8 cellular contexts compared by ENCODE assay signal in the genomic region with DNA sequence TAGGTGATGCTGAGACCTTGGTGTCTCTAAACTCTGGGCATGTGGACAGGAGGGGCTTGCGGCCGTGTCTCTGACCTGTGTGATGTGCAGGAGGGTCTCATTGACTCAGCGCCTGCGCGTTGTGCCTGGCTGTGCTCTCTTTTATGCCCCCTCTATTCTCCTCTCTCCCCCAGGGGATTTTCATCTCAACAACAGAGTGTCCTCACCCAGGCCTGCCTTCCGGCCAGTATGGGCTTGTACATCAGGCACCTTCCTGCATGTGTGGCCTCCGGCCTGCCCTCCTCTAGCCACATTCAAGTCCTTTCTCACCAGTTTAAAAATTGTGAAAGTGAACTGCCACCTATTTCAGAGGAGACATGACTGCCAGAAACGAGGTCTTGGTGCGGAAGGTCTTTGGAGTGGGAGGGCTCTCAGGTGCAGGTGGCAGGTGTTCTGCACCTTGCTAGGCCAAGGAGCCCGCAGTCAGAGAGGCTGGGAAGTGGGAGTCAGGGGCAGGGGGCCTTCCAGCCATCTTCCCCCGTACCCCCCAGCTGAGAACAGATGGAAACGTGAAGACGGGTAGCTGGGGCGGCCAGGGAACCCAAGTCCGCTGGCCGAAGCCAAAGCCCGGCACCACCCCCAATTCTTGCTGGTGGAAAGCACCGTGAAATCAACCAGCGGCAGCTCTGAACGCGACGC. TPM values are rescaled to one million over a fixed set of nuclear protein-coding genes. Genes with fewer than 3 reads are reported as not detected.
A peak's percentile ranks its signal among the peaks of the same experiment; 100 is the strongest.
DNase-seq lines count a peak whose midpoint lies in the region; TF ChIP-seq lines count a peak whose summit lies in the region.

No MANE protein-coding gene starts in this region.

- no peak for TF ChIP-seq POLR2A in sigmoid colon (IDR thresholded peaks at IDR 0.05)

- H3K27ac ChIP-seq in SJCRH30: no peak overlapping the region
- peak overlapping the region; percentile 62 to 94 for H3K27ac ChIP-seq in esophagus (ENCODE audit: low read depth in 2 of 2, low read length in 1 of 2)
- peak overlapping the region; percentile 85 to 93 (median 87) for H3K27ac ChIP-seq in sigmoid colon

- TF ChIP-seq CTCF in GM10266 (IDR thresholded peaks at IDR 0.05; ENCODE audit: control insufficient read depth, insufficient read depth, low read depth, missing control alignments) (no peak), sigmoid colon (IDR thresholded peaks at IDR 0.05) (peak in 1 of 4 experiments; percentile 23)

- intact Hi-C loops in sigmoid colon (cut with DNase I): loop anchor here (5.0 kb wide), 1 partner anchor 118 kb away; the partner anchor contains the start of gene ZNF12

- DNase-seq in GM10266 (ENCODE audit: extremely low spot score) (peak; percentile 19), SJCRH30 (no peak), sigmoid colon (peak; percentile 65), germinal center (ENCODE audit: low spot score) (no peak), HuH-7.5 (ENCODE audit: low spot score) (no peak), NOMO-1 treated with dmso at 0.1 percent for 144 hours (lab: John Stamatoyannopoulos, UW; ENCODE audit: unreplicated experiment) (no peak)
- DNase-seq in stimulated activated naive CD4-positive, alpha-beta T cell (lab: John Stamatoyannopoulos, UW): no peak

- H3K36me3 ChIP-seq in SJCRH30: peaks cover 22% of the 10 kb centered on the region
- peaks cover 0 to 12% of the 10 kb centered on the region in 2 donors for H3K36me3 ChIP-seq in esophagus (ENCODE audit: control insufficient read depth in 2 of 2, insufficient read depth in 2 of 2, low read length in 1 of 2)
- peaks cover 0 to 76% (median 28%) of the 10 kb centered on the region in 4 donors for H3K36me3 ChIP-seq in sigmoid colon

- WGBS in esophagus, 2 donors: 42 to 50% methylated on average over 21 to 22 of the region's 22 CpGs
- WGBS in sigmoid colon, 2 donors: 42 to 52% methylated on average over 22 of the region's 22 CpGs

- H3K4me3 ChIP-seq in SJCRH30 (peak overlapping the region; percentile 82), esophagus (ENCODE audit: low read depth in 1 of 2, low read length in 2 of 2) (peak overlapping the region; percentile 16 to 36), sigmoid colon (peak overlapping the region in 3 of 4 donors; percentile 72 to 97 (median 81))

- H3K9me3 ChIP-seq in SJCRH30 (replicated peaks) (no peaks in the 10 kb centered on the region), esophagus (ENCODE audit: control insufficient read depth in 2 of 2, insufficient read depth in 1 of 2, low read depth in 1 of 2, low read length in 1 of 2) (no peaks in the 10 kb centered on the region), sigmoid colon (no peaks in the 10 kb centered on the region)

- H3K4me1 ChIP-seq in SJCRH30 (0 out of 2 replicates have a peak, but pooled peaks cover 2% of the 10 kb centered on the region), esophagus (ENCODE audit: control insufficient read depth in 2 of 2, insufficient read depth in 2 of 2, low read length in 1 of 2) (peaks cover 0 to 4% of the 10 kb centered on the region in 2 donors), sigmoid colon (peaks cover 0 to 22% (median 18%) of the 10 kb centered on the region in 4 donors)

- no peak for TF ChIP-seq EP300 in sigmoid colon (IDR thresholded peaks at IDR 0.05)

- H3K27me3 ChIP-seq in SJCRH30: no peaks in the 10 kb centered on the region
- no peaks in the 10 kb centered on the region for H3K27me3 ChIP-seq in esophagus (ENCODE audit: control insufficient read depth in 1 of 2, insufficient read depth in 2 of 2, low read length in 2 of 2)
- H3K27me3 ChIP-seq in sigmoid colon: no peaks in the 10 kb centered on the region

RNA-seq across cellular contexts. Expression of gene INTS15, which starts 0.5 kb away (rescaled TPM):
- total RNA-seq in SJCRH30 (2014; rRNA removed; shearing (Covaris generic)): 16.4 and 18.8 TPM in 2 replicates
- polyA plus RNA-seq in esophagus (10 to 100 TPM in 1 of 2 donors, 1 to 10 TPM in 1; 8.9 to 11.8 TPM), sigmoid colon (10 to 100 TPM; 10.4 to 18.1 (median 13.2) TPM)
- total RNA-seq in sigmoid colon: 10 to 100 TPM; 16.3 to 30.2 (median 23.1) TPM

RNA-seq across cellular contexts. Expression of gene ZDHHC4, which starts 12.0 kb away (rescaled TPM):
- 56.7 and 57.8 TPM in 2 replicates for total RNA-seq in SJCRH30 (2014; rRNA removed; shearing (Covaris generic))
- polyA plus RNA-seq in esophagus (10 to 100 TPM; 13.6 to 26.1 TPM), sigmoid colon (10 to 100 TPM; 32.4 to 38.8 (median 33.6) TPM)
- total RNA-seq in sigmoid colon: 10 to 100 TPM; 51.0 to 73.6 (median 61.8) TPM

RNA-seq across cellular contexts. Expression of gene ZNF853, which starts 26.1 kb away (rescaled TPM):
- total RNA-seq in SJCRH30 (2014; rRNA removed; shearing (Covaris generic)): 10.6 and 10.9 TPM in 2 replicates
- 1 to 10 TPM in 1 of 2 donors, under 1 TPM in 1; 0.35 to 1.2 TPM for polyA plus RNA-seq in esophagus
- total RNA-seq in sigmoid colon: 10 to 100 TPM; 20.0 to 36.0 (median 24.8) TPM
- 1 to 10 TPM in 2 of 3 donors, under 1 TPM in 1; 0.69 to 2.3 (median 1.8) TPM for polyA plus RNA-seq in sigmoid colon

RNA-seq across cellular contexts. Expression of gene GRID2IP, which starts 38.0 kb away (rescaled TPM):
- 0.12 and 0.20 TPM in 2 replicates for total RNA-seq in SJCRH30 (2014; rRNA removed; shearing (Covaris generic))
- polyA plus RNA-seq in esophagus (under 1 TPM; 0.39 to 0.44 TPM), sigmoid colon (under 1 TPM in 2 of 3 donors, not detected in 1; 0.23 to 0.39 TPM)
- not detected for total RNA-seq in sigmoid colon

RNA-seq across cellular contexts. Expression of gene ZNF316, which starts 47.8 kb away (rescaled TPM):
- 16.0 and 16.2 TPM in 2 replicates for total RNA-seq in SJCRH30 (2014; rRNA removed; shearing (Covaris generic))
- polyA plus RNA-seq in esophagus (10 to 100 TPM; 11.9 to 21.1 TPM), sigmoid colon (10 to 100 TPM in 1 of 3 donors, 1 to 10 TPM in 2; 3.6 to 17.3 (median 5.3) TPM)
- total RNA-seq in sigmoid colon: 10 to 100 TPM; 10.2 to 49.6 (median 17.2) TPM

Comparison
In these comparisons a context has a peak if more than half of its experiments do, and no peak if none do; other contexts are left out.
1. DNase-seq: peak in GM10266 (single experiment) and sigmoid colon (single experiment); none in SJCRH30 (0 of 2), germinal center (single experiment), HuH-7.5 (single experiment), NOMO-1 treated with dmso at 0.1 percent for 144 hours (single experiment) and stimulated activated naive CD4-positive, alpha-beta T cell (0 of 6).
2. H3K4me3 ChIP-seq: peak in every context shown above with its lines; median percentile 82 in SJCRH30; 81 in sigmoid colon; 26 in esophagus.